Comparison of ENCODE assay signal across 11 cellular contexts in the genomic region with DNA sequence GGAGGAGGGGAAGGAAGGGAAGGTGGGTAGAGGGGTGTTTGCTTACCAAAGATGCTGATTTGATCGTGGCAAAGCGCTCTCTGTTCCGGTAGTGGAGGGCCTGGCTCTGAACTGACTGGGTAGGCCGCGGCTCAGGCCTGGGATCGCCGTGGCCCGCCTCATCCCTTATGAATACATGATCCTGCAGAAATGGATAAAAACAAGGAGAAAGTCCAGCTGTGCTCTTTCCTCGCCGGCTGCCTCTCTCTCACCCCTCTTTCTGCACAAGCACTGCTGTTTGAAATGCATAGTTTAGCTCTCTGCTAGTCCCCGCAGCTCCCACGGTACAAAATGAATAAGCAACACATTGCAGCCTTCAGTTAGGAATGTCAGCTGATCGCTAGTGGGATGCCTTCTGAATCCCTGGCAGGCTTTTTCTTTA. TPM values are rescaled to one million over a fixed set of nuclear protein-coding genes. Genes with fewer than 3 reads are reported as not detected.
DNase-seq lines count a peak whose midpoint lies in the region; ATAC-seq, FAIRE-seq and TF ChIP-seq lines count a peak whose summit lies in the region.
"Had no signal": no experiment of that assay in that cellular context is flagged by ENCODE, and none has a peak within 500 bp of the region (broad histone marks: within the 10 kb centered on the region; RNA-seq: fewer than 3 reads in every experiment).

No MANE protein-coding gene starts in this region.

- H3K9me3 Mint-ChIP-seq in mesothelial cell of epicardium = no peaks in the 10 kb centered on the region
- H3K9me3 Mint-ChIP-seq: activated naive CD8-positive, alpha-beta T cell treated with anti-CD3 and anti-CD28 coated beads, Interleukin-2, amount 10 ng/mL, durations not matched to agents 7 days and 5 days had no signal

- no TSS peak for BruUV-seq in endothelial cell of umbilical vein (replicated peaks; lab: Mats Ljungman, UMichigan)

- no peak for FAIRE-seq in endothelial cell of umbilical vein (lab: Jason Lieb, UNC)
- FAIRE-seq: A549 had no signal

- DNase-seq in NCI-H1436 (lab: John Stamatoyannopoulos, UW) (peak; percentile 46), NCI-H1436 treated with DMSO at 0.1 percent for 48 hours (lab: John Stamatoyannopoulos, UW) (no peak), endothelial cell of umbilical vein (ENCODE audit: low read depth, low spot score) (peak; percentile 47), mesothelial cell of epicardium (ENCODE audit: low spot score in 2 of 2, unreplicated experiment in 2 of 2) (peak in 1 of 2 experiments; percentile 48), OCI-M1 (lab: John Stamatoyannopoulos, UW) (no peak)
- DNase-seq in activated CD4-positive, alpha-beta T cell treated with anti-CD3 and anti-CD28 coated beads, Interleukin-2, amount 50 U/mL, for 1 hour = no peak
- DNase-seq: activated naive CD8-positive, alpha-beta T cell treated with anti-CD3 and anti-CD28 coated beads, Interleukin-2, amount 10 ng/mL, durations not matched to agents 7 days and 5 days had no signal

- dilution Hi-C loops in endothelial cell of umbilical vein (cut with MboI; ENCODE audit: extremely low pct_ligation_motif_present, low sequenced_read_pairs) = no loop called here

- H3K36me3 ChIP-seq in endothelial cell of umbilical vein (ENCODE audit: control insufficient read depth in 2 of 2, extremely low read depth in 1 of 2, insufficient read depth in 2 of 2, low read length in 2 of 2) (no peaks in the 10 kb centered on the region), urinary bladder (ENCODE audit: insufficient read depth) (no peaks in the 10 kb centered on the region)

- no peaks in the 10 kb centered on the region for H3K79me2 ChIP-seq in endothelial cell of umbilical vein (ENCODE audit: control insufficient read depth, insufficient read depth, low read length)

- peak overlapping the region; percentile 96 for H3K27ac Mint-ChIP-seq in mesothelial cell of epicardium
- H3K27ac Mint-ChIP-seq: activated naive CD8-positive, alpha-beta T cell treated with anti-CD3 and anti-CD28 coated beads, Interleukin-2, amount 10 ng/mL, durations not matched to agents 7 days and 5 days had no signal

- H3K27ac ChIP-seq in endothelial cell of umbilical vein (ENCODE audit: insufficient read depth, low read depth, low read length) (peak overlapping the region; percentile 64), urinary bladder (ENCODE audit: low read depth) (peak overlapping the region; percentile 62)
- H3K27ac ChIP-seq: A549, HL-60 had no signal

- CTCF ChIA-PET in endothelial cell of umbilical vein (lab: Charles Lee) = no interaction called here

- peak overlapping the region; percentile 95 for H2AFZ ChIP-seq in endothelial cell of umbilical vein (ENCODE audit: low read depth, low read length)

- H3K27me3 ChIP-seq in endothelial cell of umbilical vein (ENCODE audit: control insufficient read depth in 2 of 2, insufficient read depth in 2 of 2, low read length in 2 of 2) = no peaks in the 10 kb centered on the region

- peak overlapping the region; percentile 77 for H3K4me2 ChIP-seq in endothelial cell of umbilical vein (ENCODE audit: insufficient read depth, low read length)
- H3K4me2 ChIP-seq: A549 had no signal

- H3K27me3 Mint-ChIP-seq in mesothelial cell of epicardium (ENCODE audit: low read depth) = no peaks in the 10 kb centered on the region
- H3K27me3 Mint-ChIP-seq: activated naive CD8-positive, alpha-beta T cell treated with anti-CD3 and anti-CD28 coated beads, Interleukin-2, amount 10 ng/mL, durations not matched to agents 7 days and 5 days had no signal

- TF ChIP-seq CTCF in endothelial cell of umbilical vein (IDR thresholded peaks at IDR 0.05; ENCODE audit: extremely low read depth in 1 of 2, insufficient read depth in 1 of 2, low read depth in 1 of 2, low read length in 2 of 2) (no peak), mesothelial cell of epicardium (IDR thresholded peaks at IDR 0.05; ENCODE audit: unreplicated experiment) (no peak)

- H3K9ac ChIP-seq in endothelial cell of umbilical vein (replicated peaks; ENCODE audit: extremely low read depth, insufficient read depth, low read length) = peak overlapping the region; percentile 57

- intact Hi-C loops in endothelial cell of umbilical vein (cut with micrococcal nuclease) = no loop called here

- no peaks in the 10 kb centered on the region for H4K20me1 ChIP-seq in endothelial cell of umbilical vein (replicated peaks; ENCODE audit: control insufficient read depth, extremely low read depth, insufficient read depth, low read length)

- POLR2A ChIA-PET in endothelial cell of umbilical vein (lab: Charles Lee) = no interaction called here

- H3K9me1 ChIP-seq in endothelial cell of umbilical vein (replicated peaks; ENCODE audit: control insufficient read depth, extremely low read depth, insufficient read depth, low read length) = no peaks in the 10 kb centered on the region

- 19% methylated on average over 13 of the region's 13 CpGs for WGBS in urinary bladder

- H3K4me1 Mint-ChIP-seq in mesothelial cell of epicardium = peaks cover 44% of the 10 kb centered on the region

- H3K9me3 ChIP-seq in endothelial cell of umbilical vein (replicated peaks; ENCODE audit: control insufficient read depth, insufficient read depth, low read length) = no peaks in the 10 kb centered on the region
- H3K9me3 ChIP-seq: A549 had no signal

- ATAC-seq in GM18498 (IDR thresholded peaks at IDR 0.05; ENCODE audit: unreplicated experiment) = no peak
- ATAC-seq: A549 had no signal

- H3K36me3 Mint-ChIP-seq in mesothelial cell of epicardium = no peaks in the 10 kb centered on the region

- H3K4me1 ChIP-seq in endothelial cell of umbilical vein (ENCODE audit: control insufficient read depth, extremely low read depth, insufficient read depth, low read length) (peaks cover 26% of the 10 kb centered on the region), urinary bladder (ENCODE audit: insufficient read depth) (no peaks in the 10 kb centered on the region)
- H3K4me1 ChIP-seq: A549 had no signal

- H3K4me3 ChIP-seq in endothelial cell of umbilical vein (replicated peaks in 1 of 3; ENCODE audit: insufficient read depth in 1 of 3, low read depth in 1 of 3, low read length in 3 of 3) (no peak overlapping the region), urinary bladder (ENCODE audit: low read depth, low read length) (peak overlapping the region; percentile 5)
- H3K4me3 ChIP-seq: A549 had no signal

- peak overlapping the region; percentile 79 for H3K4me3 Mint-ChIP-seq in mesothelial cell of epicardium
- H3K4me3 Mint-ChIP-seq: activated naive CD8-positive, alpha-beta T cell treated with anti-CD3 and anti-CD28 coated beads, Interleukin-2, amount 10 ng/mL, durations not matched to agents 7 days and 5 days had no signal

- no peak for TF ChIP-seq POLR2A in endothelial cell of umbilical vein (IDR thresholded peaks at IDR 0.05; ENCODE audit: low read depth, low read length)

TF ChIP-seq in endothelial cell of umbilical vein, 7 proteins besides CTCF, POLR2A, EP300 and RAD21:
- TF ChIP-seq MYC (IDR thresholded peaks at IDR 0.05; ENCODE audit: low read depth, low read length) (no peak), POLR2AphosphoS5 (IDR thresholded peaks at IDR 0.05; ENCODE audit: insufficient read depth, low read depth, low read length) (no peak), FOS (IDR thresholded peaks at IDR 0.05; ENCODE audit: borderline replicate concordance, insufficient read depth, low read length) (no peak), JUN (IDR thresholded peaks at IDR 0.05; ENCODE audit: borderline replicate concordance, insufficient read depth, insufficient read length, low read depth) (no peak)
- TF ChIP-seq, protein P1, sequence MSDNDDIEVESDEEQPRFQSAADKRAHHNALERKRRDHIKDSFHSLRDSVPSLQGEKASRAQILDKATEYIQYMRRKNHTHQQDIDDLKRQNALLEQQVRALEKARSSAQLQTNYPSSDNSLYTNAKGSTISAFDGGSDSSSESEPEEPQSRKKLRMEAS (IDR thresholded peaks at IDR 0.05; ENCODE audit: insufficient read depth, insufficient read length) = no peak

RNA-seq across cellular contexts. Expression of gene PEBP1, which starts 53.8 kb away (rescaled TPM):
- 146 and 185 TPM in 2 replicates for total RNA-seq in endothelial cell of umbilical vein
- polyA plus RNA-seq in endothelial cell of umbilical vein = 236 and 261 TPM in 2 replicates
- polyA plus RNA-seq in endothelial cell of umbilical vein (2011; cell fraction: cytosol; rRNA removed) = 147 and 185 TPM in 2 replicates
- polyA plus RNA-seq in endothelial cell of umbilical vein (2011; cell fraction: nucleus; rRNA removed) = 69.6 and 80.2 TPM in 2 replicates
- 191 and 195 TPM in 2 replicates for polyA plus RNA-seq in endothelial cell of umbilical vein (2012)
- 101 and 102 TPM in 2 replicates for polyA minus RNA-seq in endothelial cell of umbilical vein
- 108 TPM for polyA minus RNA-seq in endothelial cell of umbilical vein (2011; cell fraction: cytosol; rRNA and poly(A)+ RNA removed)
- 14.6 and 16.9 TPM in 2 replicates for polyA minus RNA-seq in endothelial cell of umbilical vein (2011; cell fraction: nucleus; rRNA and poly(A)+ RNA removed)
- total RNA-seq in mesothelial cell of epicardium = 154 to 166 TPM (median 156 TPM) in 3 replicates
- total RNA-seq in urinary bladder = 134 TPM
- 257 TPM for polyA plus RNA-seq in urinary bladder

Comparison
In these comparisons a context has a peak if more than half of its experiments do, and no peak if none do; other contexts are left out.
1. DNase-seq: peak in NCI-H1436 (single experiment) and endothelial cell of umbilical vein (single experiment); none in NCI-H1436 treated with DMSO at 0.1 percent for 48 hours (single experiment), OCI-M1 (single experiment) and activated CD4-positive, alpha-beta T cell treated with anti-CD3 and anti-CD28 coated beads, Interleukin-2, amount 50 U/mL, for 1 hour (single experiment).